Comparison of ENCODE assay signal across 25 cellular contexts in genomic region chr12:125999643-126000042, GRCh38.
"Had no signal": no experiment of that assay in that cellular context is flagged by ENCODE, and none has a peak within 500 bp of the region (broad histone marks: within the 10 kb centered on the region; RNA-seq: fewer than 3 reads in every experiment).

No MANE protein-coding gene starts in this region.

- ATAC-seq: natural killer cell; right cardiac atrium; sciatic nerve; stimulated activated naive B cell treated with anti-CD40 and anti-IgM and Interleukin-4, amounts not matched to agents 10 μg/mL and 1 μg/mL and 100 μg/mL, for 72 hours; stimulated activated naive CD8-positive, alpha-beta T cell treated with anti-CD3 and anti-CD28 coated beads, Interleukin-15, Interleukin-2, amounts not matched to agents 100 U/mL and 50 U/mL, for 24 hours had no signal

- DNase-seq: immature natural killer cell; kidney; left ventricle myocardium inferior; naive B cell; natural killer cell; nephron progenitor cell; occipital lobe; retina; right cardiac atrium; stimulated activated CD4-positive, alpha-beta T cell treated with anti-CD3 and anti-CD28 coated beads, Interleukin-12 subunit alpha, Interleukin-12 subunit beta, amount 100 ng/mL, for 4 hours; stimulated activated CD4-positive, alpha-beta T cell treated with anti-CD3 and anti-CD28 coated beads, Interleukin-15, amount 100 ng/mL, for 24 hours; stimulated activated CD4-positive, alpha-beta T cell treated with anti-CD3 and anti-CD28 coated beads, Interleukin-2, amount 100 ng/mL, for 24 hours; stimulated activated CD4-positive, alpha-beta T cell treated with anti-CD3 and anti-CD28 coated beads, Interleukin-4, amount 100 ng/mL, for 1 hour; stimulated activated naive B cell treated with anti-CD40 and anti-IgM and Interleukin-4, amounts not matched to agents 10 μg/mL and 1 μg/mL and 100 μg/mL, for 72 hours; stimulated activated naive CD8-positive, alpha-beta T cell treated with anti-CD3 and anti-CD28 coated beads, Interleukin-15, Interleukin-2, amounts not matched to agents 100 U/mL and 50 U/mL, for 24 hours; stomach; testis; thyroid gland; transverse colon; upper lobe of left lung had no signal

- H3K4me3 ChIP-seq: left ventricle myocardium inferior, lung, neural progenitor cell, skin epidermis, stomach, testis, thyroid gland, transverse colon, upper lobe of left lung, vagina had no signal
